9 cellular contexts compared by ENCODE assay signal in the genomic region with DNA sequence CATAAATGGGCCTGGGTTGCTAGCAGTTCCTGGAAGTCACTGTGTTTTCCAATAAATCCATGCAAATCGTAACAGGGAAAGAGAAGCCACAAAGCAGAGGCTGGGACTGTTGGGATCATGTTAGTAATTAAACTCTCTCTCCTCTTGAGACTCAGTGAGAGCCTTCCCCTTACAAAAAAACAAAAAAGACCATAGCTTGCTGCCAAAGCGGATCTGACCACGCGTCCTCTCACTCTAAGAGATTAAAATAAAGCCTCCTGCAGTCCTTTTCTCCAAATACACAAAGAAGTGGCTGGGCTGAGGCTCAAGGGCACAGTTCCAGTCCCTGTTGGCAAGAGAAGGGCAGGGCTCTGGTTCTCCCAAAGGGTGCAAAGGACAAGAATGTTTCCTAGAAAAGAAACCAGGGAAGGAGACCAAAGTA. TPM values are rescaled to one million over a fixed set of nuclear protein-coding genes. Genes with fewer than 3 reads are reported as not detected.
DNase-seq lines count a peak whose midpoint lies in the region; ATAC-seq, FAIRE-seq and TF ChIP-seq lines count a peak whose summit lies in the region.
"Had no signal": no experiment of that assay in that cellular context is flagged by ENCODE, and none has a peak within 500 bp of the region (broad histone marks: within the 10 kb centered on the region; RNA-seq: fewer than 3 reads in every experiment).

No MANE protein-coding gene starts in this region.

- no peaks in the 10 kb centered on the region for H3K27me3 ChIP-seq in CD4-positive, CD25-positive, alpha-beta regulatory T cell (ENCODE audit: control insufficient read depth, insufficient read depth, low read length)
- H3K27me3 ChIP-seq in astrocyte (ENCODE audit: insufficient read depth, low read length) = no peaks in the 10 kb centered on the region
- no peaks in the 10 kb centered on the region for H3K27me3 ChIP-seq in psoas muscle (ENCODE audit: insufficient read depth in 3 of 3, low read length in 2 of 3)

- peaks cover 4 to 15% (median 10%) of the 10 kb centered on the region in 4 donors for H3K4me1 Mint-ChIP-seq in CD4-positive, CD25-positive, alpha-beta regulatory T cell
- H3K4me1 Mint-ChIP-seq in astrocyte (ENCODE audit: low read depth, unreplicated experiment) = peaks cover 19% of the 10 kb centered on the region
- peaks cover 12% of the 10 kb centered on the region for H3K4me1 Mint-ChIP-seq in activated CD4-positive, alpha-beta memory T cell treated with anti-CD3 and anti-CD28 coated beads, Interleukin-2, amount 10 ng/mL, durations not matched to agents 7 days and 5 days

- H3K4me1 ChIP-seq in CD4-positive, CD25-positive, alpha-beta regulatory T cell (ENCODE audit: control insufficient read depth, insufficient read depth, low read length, poor library complexity, severe bottlenecking) = no peaks in the 10 kb centered on the region
- H3K4me1 ChIP-seq in astrocyte (ENCODE audit: insufficient read depth, low read length) = peaks cover 7% of the 10 kb centered on the region
- peaks cover 45% of the 10 kb centered on the region for H3K4me1 ChIP-seq in psoas muscle

- DNase-seq in CD4-positive, CD25-positive, alpha-beta regulatory T cell = no peak
- DNase-seq in astrocyte (ENCODE audit: low read depth) = peak; percentile 46
- peak in 40 of 51 donors; percentile 3 to 79 (median 42) for DNase-seq in hypothalamus (lab: John Stamatoyannopoulos, UW)
- DNase-seq in psoas muscle = peak; percentile 54 to 71
- no peak for DNase-seq in activated CD4-positive, alpha-beta memory T cell treated with anti-CD3 and anti-CD28 coated beads, Interleukin-2, amount 10 ng/mL, durations not matched to agents 7 days and 5 days
- no peak for DNase-seq in AML-193 (lab: John Stamatoyannopoulos, UW)
- no peak for DNase-seq in DMS153 (lab: John Stamatoyannopoulos, UW)
- DNase-seq: NCI-H187 had no signal

- POLR2A ChIA-PET in activated CD4-positive, alpha-beta memory T cell treated with anti-CD3 and anti-CD28 coated beads, Interleukin-2, amount 10 ng/mL, durations not matched to agents 7 days and 5 days (lab: Charles Lee) = no interaction called here

- 8 to 21% (median 14%) methylated on average over 4 of the region's 4 CpGs for WGBS in psoas muscle, 3 donors

- H3K27ac Mint-ChIP-seq in CD4-positive, CD25-positive, alpha-beta regulatory T cell = peak overlapping the region in 2 of 3 donors; percentile 17 to 42
- H3K27ac Mint-ChIP-seq in astrocyte (ENCODE audit: unreplicated experiment) = peak overlapping the region; percentile 6
- H3K27ac Mint-ChIP-seq in activated CD4-positive, alpha-beta memory T cell treated with anti-CD3 and anti-CD28 coated beads, Interleukin-2, amount 10 ng/mL, durations not matched to agents 7 days and 5 days = no peak overlapping the region

- H4K20me1 ChIP-seq in astrocyte (ENCODE audit: insufficient read depth, low read length) = no peaks in the 10 kb centered on the region

- H3K9me3 Mint-ChIP-seq in CD4-positive, CD25-positive, alpha-beta regulatory T cell = no peaks in the 10 kb centered on the region
- H3K9me3 Mint-ChIP-seq in astrocyte (ENCODE audit: unreplicated experiment) = no peaks in the 10 kb centered on the region
- peaks cover 2% of the 10 kb centered on the region for H3K9me3 Mint-ChIP-seq in activated CD4-positive, alpha-beta memory T cell treated with anti-CD3 and anti-CD28 coated beads, Interleukin-2, amount 10 ng/mL, durations not matched to agents 7 days and 5 days

- intact Hi-C loops in psoas muscle (cut with DNase I) = no loop called here

- H2AFZ ChIP-seq in astrocyte (ENCODE audit: low read depth, low read length) = no peak overlapping the region

- no peak overlapping the region for H3K4me3 ChIP-seq in CD4-positive, CD25-positive, alpha-beta regulatory T cell (ENCODE audit: low read depth, low read length)
- H3K4me3 ChIP-seq in astrocyte (ENCODE audit: insufficient read depth, low read depth, low read length) = no peak overlapping the region
- peak overlapping the region; percentile 45 for H3K4me3 ChIP-seq in psoas muscle

- no peak for ATAC-seq in CD4-positive, CD25-positive, alpha-beta regulatory T cell (ENCODE audit: low read depth in 2 of 2)
- ATAC-seq in psoas muscle (no peak), GM21447 (IDR thresholded peaks at IDR 0.05; ENCODE audit: unreplicated experiment) (no peak)

- FAIRE-seq in astrocyte (lab: Jason Lieb, UNC) = no peak

- peak overlapping the region; percentile 71 for H3K4me2 ChIP-seq in astrocyte (ENCODE audit: low read length)

- no peak overlapping the region for H3K27ac ChIP-seq in CD4-positive, CD25-positive, alpha-beta regulatory T cell (ENCODE audit: insufficient read depth, low read length, poor library complexity, severe bottlenecking)
- H3K27ac ChIP-seq in astrocyte (ENCODE audit: low read depth, low read length) = no peak overlapping the region
- peak overlapping the region; percentile 47 for H3K27ac ChIP-seq in psoas muscle

- no peak overlapping the region for H3K4me3 Mint-ChIP-seq in CD4-positive, CD25-positive, alpha-beta regulatory T cell
- H3K4me3 Mint-ChIP-seq in astrocyte (ENCODE audit: unreplicated experiment) = no peak overlapping the region
- no peak overlapping the region for H3K4me3 Mint-ChIP-seq in activated CD4-positive, alpha-beta memory T cell treated with anti-CD3 and anti-CD28 coated beads, Interleukin-2, amount 10 ng/mL, durations not matched to agents 7 days and 5 days

- H3K27me3 Mint-ChIP-seq in CD4-positive, CD25-positive, alpha-beta regulatory T cell = no peaks in the 10 kb centered on the region
- no peaks in the 10 kb centered on the region for H3K27me3 Mint-ChIP-seq in astrocyte (ENCODE audit: low read depth, unreplicated experiment)
- H3K27me3 Mint-ChIP-seq in activated CD4-positive, alpha-beta memory T cell treated with anti-CD3 and anti-CD28 coated beads, Interleukin-2, amount 10 ng/mL, durations not matched to agents 7 days and 5 days = no peaks in the 10 kb centered on the region

- H3K79me2 ChIP-seq in astrocyte (ENCODE audit: insufficient read depth, low read length) = peaks cover 10% of the 10 kb centered on the region

- no peak for TF ChIP-seq CTCF in astrocyte (IDR thresholded peaks at IDR 0.05; ENCODE audit: insufficient read depth, low read depth, low read length)
- TF ChIP-seq CTCF in psoas muscle (IDR thresholded peaks at IDR 0.05) = no peak

- H3K9ac ChIP-seq in astrocyte (ENCODE audit: low read length) = peak overlapping the region; percentile 42

- H3K36me3 ChIP-seq in CD4-positive, CD25-positive, alpha-beta regulatory T cell (ENCODE audit: control insufficient read depth, insufficient read depth, low read length) = peaks cover 4% of the 10 kb centered on the region
- H3K36me3 ChIP-seq in astrocyte (ENCODE audit: insufficient read depth, low read length) (no peaks in the 10 kb centered on the region), psoas muscle (ENCODE audit: insufficient read depth in 1 of 2, low read depth in 1 of 2) (no peaks in the 10 kb centered on the region)

- H3K36me3 Mint-ChIP-seq in CD4-positive, CD25-positive, alpha-beta regulatory T cell = peaks cover 25% of the 10 kb centered on the region
- H3K36me3 Mint-ChIP-seq in astrocyte (ENCODE audit: low read depth, unreplicated experiment) = peaks cover 3% of the 10 kb centered on the region
- peaks cover 5% of the 10 kb centered on the region for H3K36me3 Mint-ChIP-seq in activated CD4-positive, alpha-beta memory T cell treated with anti-CD3 and anti-CD28 coated beads, Interleukin-2, amount 10 ng/mL, durations not matched to agents 7 days and 5 days (ENCODE audit: low read depth)

- no peaks in the 10 kb centered on the region for H3K9me3 ChIP-seq in CD4-positive, CD25-positive, alpha-beta regulatory T cell (ENCODE audit: control insufficient read depth in 2 of 2, low read length in 2 of 2)
- H3K9me3 ChIP-seq in astrocyte (ENCODE audit: insufficient read depth, low read depth, low read length) = peaks cover 2% of the 10 kb centered on the region
- H3K9me3 ChIP-seq in psoas muscle = no peaks in the 10 kb centered on the region

- CTCF ChIA-PET in activated CD4-positive, alpha-beta memory T cell treated with anti-CD3 and anti-CD28 coated beads, Interleukin-2, amount 10 ng/mL, durations not matched to agents 7 days and 5 days (lab: Charles Lee) = no interaction called here

RNA-seq across cellular contexts. Expression of a gene that starts 38.5 kb away (rescaled TPM):
- 59.4 TPM for total RNA-seq in CD4-positive, CD25-positive, alpha-beta regulatory T cell
- 10 to 100 TPM in 3 of 4 donors, 1 to 10 TPM in 1; 8.7 to 12.0 (median 11.5) TPM for polyA plus RNA-seq in CD4-positive, CD25-positive, alpha-beta regulatory T cell
- total RNA-seq in astrocyte (21.9 and 25.5 TPM in 2 replicates), psoas muscle (10 to 100 TPM in 1 of 4 donors, 1 to 10 TPM in 3; 6.7 to 13.2 (median 7.7) TPM)
- 10 to 100 TPM in 1 of 3 donors, 1 to 10 TPM in 2; 3.8 to 13.0 (median 8.3) TPM for polyA plus RNA-seq in psoas muscle
- 10 to 100 TPM; 30.5 to 35.2 TPM for total RNA-seq in activated CD4-positive, alpha-beta memory T cell treated with anti-CD3 and anti-CD28 coated beads, Interleukin-2, amount 10 ng/mL, durations not matched to agents 7 days and 5 days

RNA-seq across cellular contexts. Expression of a gene that starts 40.2 kb away (rescaled TPM):
- total RNA-seq in CD4-positive, CD25-positive, alpha-beta regulatory T cell = 216 TPM
- polyA plus RNA-seq in CD4-positive, CD25-positive, alpha-beta regulatory T cell = 10 to 100 TPM; 65.8 to 68.7 (median 67.0) TPM
- total RNA-seq in astrocyte = 119 and 121 TPM in 2 replicates
- total RNA-seq in psoas muscle = 100 to 1,000 TPM in 1 of 4 donors, 10 to 100 TPM in 3; 78.8 to 102 (median 81.5) TPM
- 10 to 100 TPM; 22.8 to 47.1 (median 29.4) TPM for polyA plus RNA-seq in psoas muscle
- total RNA-seq in activated CD4-positive, alpha-beta memory T cell treated with anti-CD3 and anti-CD28 coated beads, Interleukin-2, amount 10 ng/mL, durations not matched to agents 7 days and 5 days = 100 to 1,000 TPM; 136 to 141 TPM

Comparison
In these comparisons a context has a peak if more than half of its experiments do, and no peak if none do; other contexts are left out.
1. DNase-seq: peak in astrocyte (single experiment), hypothalamus (40 of 51) and psoas muscle (2 of 2); none in CD4-positive, CD25-positive, alpha-beta regulatory T cell (0 of 3), activated CD4-positive, alpha-beta memory T cell treated with anti-CD3 and anti-CD28 coated beads, Interleukin-2, amount 10 ng/mL, durations not matched to agents 7 days and 5 days (single experiment), AML-193 (0 of 2) and DMS153 (single experiment).